1 cellular context compared by ENCODE assay signal in genomic region chr11:63670077-63670737, GRCh38.
TF ChIP-seq lines count a peak whose summit lies in the region.

No MANE protein-coding gene starts in this region.

TF ChIP-seq in HCT116, 20 proteins besides CTCF, POLR2A, EP300 and RAD21 (continued from another document):
- TF ChIP-seq REST (IDR thresholded peaks at IDR 0.05; ENCODE audit: low read depth) = no peak
TF ChIP-seq in HCT116: peak in this region for 2.
